Comparison of ENCODE assay signal across 26 cellular contexts in genomic region chr13:93965587-93965986, GRCh38.
DNase-seq lines count a peak whose midpoint lies in the region; ATAC-seq, FAIRE-seq and TF ChIP-seq lines count a peak whose summit lies in the region.
"Had no signal": no experiment of that assay in that cellular context is flagged by ENCODE, and none has a peak within 500 bp of the region (broad histone marks: within the 10 kb centered on the region; RNA-seq: fewer than 3 reads in every experiment).

No MANE protein-coding gene starts in this region.

- no peaks in the 10 kb centered on the region for H3K9me3 Mint-ChIP-seq in endothelial cell (ENCODE audit: unreplicated experiment)
- H3K9me3 Mint-ChIP-seq: CD8-positive, alpha-beta memory T cell had no signal

- no peak for TF ChIP-seq CTCF in HepG2 (CRISPR knock-in tag; IDR thresholded peaks at IDR 0.05)
- no peak for TF ChIP-seq CTCF in right lobe of liver (IDR thresholded peaks at IDR 0.05)
- TF ChIP-seq CTCF in HEK293 (tag by site-specific recombination; IDR thresholded peaks at IDR 0.05) = no peak
- TF ChIP-seq CTCF in endothelial cell (IDR thresholded peaks at IDR 0.05; ENCODE audit: unreplicated experiment) = no peak

- no peak overlapping the region for H2BK120ac ChIP-seq in mesendoderm (ENCODE audit: low read depth, low read length)

- no peaks in the 10 kb centered on the region for H3K79me1 ChIP-seq in mesendoderm (ENCODE audit: low read length)

- in situ Hi-C loops in HepG2 (cut with HindIII; ENCODE audit: extremely low pct_ligation_motif_present, low pct_unique_long_range_greater_than_20kb) = loop anchor here (10.0 kb wide), 1 partner anchor 721 kb away; no protein-coding TSS in a partner anchor

- no peaks in the 10 kb centered on the region for H3K36me3 Mint-ChIP-seq in endothelial cell (ENCODE audit: low read depth, unreplicated experiment)
- H3K36me3 Mint-ChIP-seq: CD14-positive monocyte; CD4-positive, alpha-beta memory T cell; CD4-positive, CD25-positive, alpha-beta regulatory T cell; CD8-positive, alpha-beta memory T cell had no signal

- H2BK15ac ChIP-seq in mesendoderm (replicated peaks; ENCODE audit: low read depth) = no peak overlapping the region

- H3K23ac ChIP-seq in mesendoderm (ENCODE audit: low read length) = no peak overlapping the region

- BruUV-seq in HepG2 (replicated peaks; lab: Mats Ljungman, UMichigan) = no TSS peak

- no peaks in the 10 kb centered on the region for H3K27me3 Mint-ChIP-seq in endothelial cell (ENCODE audit: unreplicated experiment)
- H3K27me3 Mint-ChIP-seq: CD4-positive, CD25-positive, alpha-beta regulatory T cell had no signal

- H3K36me3 ChIP-seq in HepG2 (replicated peaks in 1 of 2; ENCODE audit: control insufficient read depth in 1 of 2, insufficient read depth in 2 of 2, low read length in 2 of 2) (no peaks in the 10 kb centered on the region), right lobe of liver (no peaks in the 10 kb centered on the region), HEK293 (ENCODE audit: control insufficient read depth in 2 of 2, insufficient read depth in 1 of 2, low read length in 2 of 2) (no peaks in the 10 kb centered on the region), mesendoderm (ENCODE audit: control insufficient read depth, insufficient read depth, low read length) (no peaks in the 10 kb centered on the region)
- H3K36me3 ChIP-seq: BE2C, BLaER1 had no signal

- H3K4me3 Mint-ChIP-seq in endothelial cell (ENCODE audit: unreplicated experiment) = no peak overlapping the region
- H3K4me3 Mint-ChIP-seq: CD14-positive monocyte; CD4-positive, alpha-beta memory T cell; CD4-positive, CD25-positive, alpha-beta regulatory T cell; CD8-positive, alpha-beta memory T cell had no signal

- TF ChIP-seq POLR2A in HepG2 (IDR thresholded peaks at IDR 0.05; ENCODE audit: insufficient read depth in 1 of 2, low read depth in 2 of 2, low read length in 2 of 2) (no peak), right lobe of liver (IDR thresholded peaks at IDR 0.05) (no peak)

- H3K4me1 ChIP-seq in HepG2 (ENCODE audit: insufficient read depth, low read length) (peaks cover 52% of the 10 kb centered on the region), right lobe of liver (no peaks in the 10 kb centered on the region), HEK293 (ENCODE audit: control insufficient read depth, insufficient read depth, low read length) (no peaks in the 10 kb centered on the region), mesendoderm (ENCODE audit: control insufficient read depth, low read depth, low read length) (peaks cover 1% of the 10 kb centered on the region)
- H3K4me1 ChIP-seq: BLaER1 had no signal

- H3K4me2 ChIP-seq in HepG2 (ENCODE audit: low read depth, low read length) (peak overlapping the region; percentile 20; the same call in 1 of the 2 replicates), mesendoderm (ENCODE audit: low read length) (no peak overlapping the region)
- H3K4me2 ChIP-seq: BLaER1 had no signal

- no peak for TF ChIP-seq EP300 in HepG2 (IDR thresholded peaks at IDR 0.05; ENCODE audit: low read depth in 2 of 2, low read length in 2 of 2)
- TF ChIP-seq EP300 in HepG2 (CRISPR knock-in tag; IDR thresholded peaks at IDR 0.05; ENCODE audit: borderline replicate concordance) = no peak

- intact Hi-C loops in HepG2 (cut with micrococcal nuclease; ENCODE audit: unreplicated experiment) = loop anchor here (5.0 to 10.0 kb wide), 3 partner anchors 212 to 741 kb away; partner anchors contain the start of gene GPC6
- intact Hi-C loops in right lobe of liver (cut with DNase I) = no loop called here

- TF ChIP-seq RAD21 in HepG2 (CRISPR knock-in tag; IDR thresholded peaks at IDR 0.05) = no peak

- no peak overlapping the region for H3K27ac Mint-ChIP-seq in endothelial cell (ENCODE audit: unreplicated experiment)
- H3K27ac Mint-ChIP-seq: CD14-positive monocyte; CD4-positive, alpha-beta memory T cell; CD4-positive, CD25-positive, alpha-beta regulatory T cell; CD8-positive, alpha-beta memory T cell had no signal

- H3K4ac ChIP-seq in mesendoderm (ENCODE audit: low read depth, low read length) = no peak overlapping the region

- WGBS in HepG2 (ENCODE audit: low lambda C conversion rate) = 85% methylated on average over 2 of the region's 3 CpGs
- no CpG with 5 or more reads among the region's 3 CpGs for WGBS in right lobe of liver (ENCODE audit: insufficient coverage, low coverage, low lambda C conversion rate, missing lambda C conversion rate)
- WGBS in mesendoderm (ENCODE audit: extremely low coverage, insufficient coverage, low lambda C conversion rate) = no CpG with 5 or more reads among the region's 3 CpGs

- ATAC-seq in HepG2 (peak; percentile 24), right lobe of liver (no peak), HG02973 (IDR thresholded peaks at IDR 0.05; ENCODE audit: unreplicated experiment) (no peak)
- ATAC-seq: GM12878 had no signal

- no peak for FAIRE-seq in HepG2 (lab: Jason Lieb, UNC)
- FAIRE-seq: A204.1, GM12878, GM12892, GM18507 had no signal

- no peak overlapping the region for H3K9ac ChIP-seq in HepG2 (ENCODE audit: insufficient read depth, low read depth, low read length)
- no peak overlapping the region for H3K9ac ChIP-seq in mesendoderm (ENCODE audit: low read length)
- H3K9ac ChIP-seq: BLaER1 had no signal

- peaks cover 11% of the 10 kb centered on the region for H3K4me1 Mint-ChIP-seq in endothelial cell (ENCODE audit: unreplicated experiment)
- H3K4me1 Mint-ChIP-seq: CD14-positive monocyte; CD4-positive, alpha-beta memory T cell; CD4-positive, CD25-positive, alpha-beta regulatory T cell; CD8-positive, alpha-beta memory T cell had no signal

- H3K9me3 ChIP-seq in HepG2 (ENCODE audit: low read length) (no peaks in the 10 kb centered on the region), right lobe of liver (no peaks in the 10 kb centered on the region), HEK293 (ENCODE audit: control insufficient read depth, insufficient read depth, low read depth, low read length) (no peaks in the 10 kb centered on the region)
- H3K9me3 ChIP-seq: BE2C, BLaER1 had no signal

- no peak overlapping the region for H3K56ac ChIP-seq in mesendoderm (ENCODE audit: low read length)

- H3K27ac ChIP-seq in HepG2 (ENCODE audit: extremely low read length, insufficient read depth, low read length) (peak overlapping the region; percentile 50), right lobe of liver (no peak overlapping the region), HEK293 (ENCODE audit: extremely low read depth, low read depth, low read length) (no peak overlapping the region), mesendoderm (ENCODE audit: low read depth, low read length) (no peak overlapping the region)
- H3K27ac ChIP-seq: BLaER1 had no signal

- no peak for DNase-seq in HepG2 (ENCODE audit: low spot score)
- no peak for DNase-seq in right lobe of liver
- no peak for DNase-seq in mesendoderm
- DNase-seq in endothelial cell (ENCODE audit: low spot score) = no peak
- DNase-seq: 8988T; ACHN; BE2C; C1 segment of cervical spinal cord; CD4-positive, alpha-beta memory T cell; CD4-positive, CD25-positive, alpha-beta regulatory T cell; CD8-positive, alpha-beta memory T cell; COR-L47; DMS 273 treated with DMSO at 0.1 percent for 48 hours; DMS153; DMS79; DND-41; EL; GDM1 had no signal

- POLR2A ChIA-PET in HepG2 (lab: Yijun Ruan, JAX) = interaction anchor here (1.1 to 1.2 kb wide), 2 partner anchors 717 kb away, joined by 3 read pairs; no protein-coding TSS in a partner anchor
- POLR2A ChIA-PET in HEK293 (lab: Yijun Ruan, JAX) = no interaction called here

- H3K4me3 ChIP-seq in HepG2 (replicated peaks in 1 of 3; ENCODE audit: insufficient read depth in 1 of 3, low read depth in 2 of 3, low read length in 3 of 3) (no peak overlapping the region), right lobe of liver (no peak overlapping the region), HEK293 (ENCODE audit: low read depth, low read length) (no peak overlapping the region), mesendoderm (ENCODE audit: low read length) (no peak overlapping the region)
- H3K4me3 ChIP-seq: BLaER1, GM12878 had no signal

- H2AFZ ChIP-seq in HepG2 (ENCODE audit: low read length) = no peak overlapping the region

- no peak overlapping the region for H4K8ac ChIP-seq in mesendoderm (ENCODE audit: low read depth, low read length)

- peak overlapping the region; percentile 11 for H2AK5ac ChIP-seq in mesendoderm (ENCODE audit: low read length)

- H4K5ac ChIP-seq in mesendoderm (ENCODE audit: low read length) = no peak overlapping the region

- CTCF ChIA-PET in HepG2 (lab: Yijun Ruan, JAX; ENCODE audit: low intra/inter-chr PET ratio, low total read pairs) = no interaction called here
- CTCF ChIA-PET in HEK293 (lab: Yijun Ruan, JAX) = interaction anchor here (0.8 kb wide), 1 partner anchor 11 kb away, joined by 3 read pairs; no protein-coding TSS in a partner anchor

- no peaks in the 10 kb centered on the region for H4K20me1 ChIP-seq in HepG2 (ENCODE audit: insufficient read depth, low read length)
- H4K20me1 ChIP-seq: BLaER1 had no signal

- H3K27me3 ChIP-seq in HepG2 (ENCODE audit: control insufficient read depth in 1 of 2, insufficient read depth in 2 of 2, low read length in 2 of 2) (no peaks in the 10 kb centered on the region), right lobe of liver (no peaks in the 10 kb centered on the region), mesendoderm (ENCODE audit: insufficient read depth, low read length, poor library complexity) (no peaks in the 10 kb centered on the region)
- H3K27me3 ChIP-seq: BE2C, BLaER1 had no signal

- no peak overlapping the region for H2BK5ac ChIP-seq in mesendoderm (ENCODE audit: low read length)

- H3K79me2 ChIP-seq in HepG2 (ENCODE audit: insufficient read depth, low read length) (no peaks in the 10 kb centered on the region), mesendoderm (ENCODE audit: control insufficient read depth, insufficient read depth, low read length) (no peaks in the 10 kb centered on the region)

- H3K18ac ChIP-seq in mesendoderm (ENCODE audit: low read length) = peak overlapping the region; percentile 30

TF ChIP-seq in HepG2, 621 proteins besides CTCF, POLR2A, EP300 and RAD21 (continues in another document):
- TF ChIP-seq BHLHE40 (IDR thresholded peaks at IDR 0.05; ENCODE audit: low read length) = no peak

TF ChIP-seq in HEK293, 187 proteins besides CTCF, POLR2A, EP300 and RAD21:
- peak; percentile 31 for TF ChIP-seq SETDB1 (IDR thresholded peaks at IDR 0.05; ENCODE audit: insufficient read length, low read length)
- TF ChIP-seq TRIM28 (IDR thresholded peaks at IDR 0.05; ENCODE audit: borderline replicate concordance, low read length) = 0 out of 2 replicates have a peak, but pooled peaks have one; percentile 11
- no peak for TF ChIP-seq BCL6B (tag by site-specific recombination; IDR thresholded peaks at IDR 0.05)

Comparison
In these comparisons a context has a peak if more than half of its experiments do, and no peak if none do; other contexts are left out.
1. Of the 63 proteins assayed by ChIP-seq in both HepG2 and HEK293: peak only in HepG2: none; only in HEK293: SETDB1; in both: none; in neither: 62.